1 cellular context compared by ENCODE assay signal in the genomic region with DNA sequence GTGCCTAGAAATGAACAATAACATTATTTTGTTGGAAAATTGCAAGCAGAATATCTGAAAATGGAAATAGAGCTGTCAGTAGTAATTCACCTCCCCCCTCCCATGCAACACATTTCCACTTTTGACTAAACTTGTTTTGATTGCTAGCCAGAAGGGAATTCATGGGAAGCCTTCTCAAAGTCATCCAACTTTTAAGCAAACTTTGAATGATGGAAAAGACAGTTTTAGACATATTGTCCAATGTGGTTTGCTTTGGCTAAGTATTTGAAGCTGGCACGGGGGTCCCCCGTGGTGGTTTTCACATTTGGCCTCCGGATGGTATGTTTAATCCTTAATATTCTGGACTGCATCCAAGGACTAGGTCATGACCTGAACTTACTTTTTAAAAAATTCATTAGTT.
TF ChIP-seq lines count a peak whose summit lies in the region.

No MANE protein-coding gene starts in this region.

TF ChIP-seq in IMR-90, 13 proteins besides CTCF, POLR2A, EP300 and RAD21 (continued from another document):
- TF ChIP-seq, protein P1, sequence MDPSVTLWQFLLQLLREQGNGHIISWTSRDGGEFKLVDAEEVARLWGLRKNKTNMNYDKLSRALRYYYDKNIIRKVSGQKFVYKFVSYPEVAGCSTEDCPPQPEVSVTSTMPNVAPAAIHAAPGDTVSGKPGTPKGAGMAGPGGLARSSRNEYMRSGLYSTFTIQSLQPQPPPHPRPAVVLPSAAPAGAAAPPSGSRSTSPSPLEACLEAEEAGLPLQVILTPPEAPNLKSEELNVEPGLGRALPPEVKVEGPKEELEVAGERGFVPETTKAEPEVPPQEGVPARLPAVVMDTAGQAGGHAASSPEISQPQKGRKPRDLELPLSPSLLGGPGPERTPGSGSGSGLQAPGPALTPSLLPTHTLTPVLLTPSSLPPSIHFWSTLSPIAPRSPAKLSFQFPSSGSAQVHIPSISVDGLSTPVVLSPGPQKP (IDR thresholded peaks at IDR 0.05; ENCODE audit: borderline replicate concordance, low read depth, low read length) = no peak
- TF ChIP-seq USF2 (IDR thresholded peaks at IDR 0.05; ENCODE audit: low read depth, low read length) (no peak), BHLHE40 (IDR thresholded peaks at IDR 0.05; ENCODE audit: low read depth, low read length) (no peak), NFE2L2 (IDR thresholded peaks at IDR 0.05; ENCODE audit: low read depth, low read length) (no peak), FOS (IDR thresholded peaks at IDR 0.05; ENCODE audit: low read depth, low read length) (no peak)
